In the genomic region with DNA sequence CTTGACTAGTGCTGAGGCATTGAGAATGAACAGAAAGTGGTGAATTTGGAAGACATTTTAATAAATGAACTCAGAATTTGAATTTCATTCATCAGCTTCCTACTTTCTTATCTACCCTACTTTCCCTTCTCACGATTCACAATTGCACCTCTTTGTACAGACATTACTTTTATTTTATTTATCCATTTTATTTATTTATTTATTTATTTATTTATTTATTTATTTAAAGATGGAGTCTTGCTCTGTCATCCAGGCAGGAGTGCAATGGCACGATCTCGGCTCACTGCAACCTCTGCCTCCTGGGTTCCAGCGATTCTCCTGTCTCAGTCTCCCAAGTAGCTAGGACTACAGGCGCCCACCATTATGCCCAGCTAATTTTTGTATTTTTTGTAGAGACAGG, we compare ENCODE assay signal across 6 cellular contexts. TPM values are rescaled to one million over a fixed set of nuclear protein-coding genes. Genes with fewer than 3 reads are reported as not detected.
"Had no signal": no experiment of that assay in that cellular context is flagged by ENCODE, and none has a peak within 500 bp of the region (broad histone marks: within the 10 kb centered on the region; RNA-seq: fewer than 3 reads in every experiment).

No MANE protein-coding gene starts in this region.

RNA-seq across cellular contexts. Expression of gene CPXCR1, which starts 5.3 kb away (rescaled TPM):
- total RNA-seq: GM23248, GM23338, H1, H7, H9, HFFc6 had no signal
